Comparison of ENCODE assay signal across 23 cellular contexts in genomic region chr19:7418575-7418974, GRCh38.
A peak's percentile ranks its signal among the peaks of the same experiment; 100 is the strongest.
DNase-seq lines count a peak whose midpoint lies in the region; TF ChIP-seq lines count a peak whose summit lies in the region.
"Had no signal": no experiment of that assay in that cellular context is flagged by ENCODE, and none has a peak within 500 bp of the region (broad histone marks: within the 10 kb centered on the region; RNA-seq: fewer than 3 reads in every experiment).

No MANE protein-coding gene starts in this region.

- H3K36me3 ChIP-seq in osteoblast (ENCODE audit: insufficient read depth, low read length) = no peaks in the 10 kb centered on the region

- no peak overlapping the region for H2BK120ac ChIP-seq in H9 (ENCODE audit: low read depth, low read length, poor library complexity, severe bottlenecking)

- H2BK15ac ChIP-seq in H9 (ENCODE audit: low read depth, low read length) = no peak overlapping the region

- H3K56ac ChIP-seq in H9 (ENCODE audit: insufficient read length, low read depth, low read length) = no peak overlapping the region

- H3K27ac Mint-ChIP-seq in H9 = peak overlapping the region in 2 of 3 experiments; percentile 31 to 73; a peak in 2 of 7 replicates
- H3K27ac Mint-ChIP-seq in dendritic cell treated with granulocyte-macrophage colony-stimulating factor and Interleukin-4, amounts not matched to agents 40 ng/mL and 50 ng/mL, for 4 days = peak overlapping the region; percentile 30

- H3K4me3 Mint-ChIP-seq in H9 = no peak overlapping the region
- no peak overlapping the region for H3K4me3 Mint-ChIP-seq in dendritic cell treated with granulocyte-macrophage colony-stimulating factor and Interleukin-4, amounts not matched to agents 40 ng/mL and 50 ng/mL, for 4 days
- H3K4me3 Mint-ChIP-seq: CD14-positive monocyte; central memory CD8-positive, alpha-beta T cell; immature natural killer cell had no signal

- H3K9me3 ChIP-seq in H9 (ENCODE audit: control insufficient read depth, low read depth, low read length) = no peaks in the 10 kb centered on the region
- no peaks in the 10 kb centered on the region for H3K9me3 ChIP-seq in osteoblast (ENCODE audit: low read depth, low read length)
- H3K9me3 ChIP-seq: gastroesophageal sphincter, tibial nerve had no signal

- WGBS in H9 (ENCODE audit: extremely low coverage, insufficient read length, low lambda C conversion rate) = no CpG with 5 or more reads among the region's 9 CpGs

- no peak overlapping the region for H4K5ac ChIP-seq in H9 (ENCODE audit: insufficient read length, low read depth, low read length)

- no peaks in the 10 kb centered on the region for H3K9me3 Mint-ChIP-seq in H9
- H3K9me3 Mint-ChIP-seq in dendritic cell treated with granulocyte-macrophage colony-stimulating factor and Interleukin-4, amounts not matched to agents 40 ng/mL and 50 ng/mL, for 4 days = no peaks in the 10 kb centered on the region
- H3K9me3 Mint-ChIP-seq: activated naive CD4-positive, alpha-beta T cell treated with anti-CD3 and anti-CD28 coated beads, Interleukin-2, amount 50 U/mL, for 72 hours; CD14-positive monocyte; central memory CD8-positive, alpha-beta T cell; immature natural killer cell had no signal

- intact Hi-C loops in dendritic cell treated with granulocyte-macrophage colony-stimulating factor and Interleukin-4, amounts not matched to agents 40 ng/mL and 50 ng/mL, for 4 days (cut with micrococcal nuclease) = no loop called here

- no peak overlapping the region for H3K4me3 ChIP-seq in osteoblast (ENCODE audit: insufficient read depth, low read length)
- H3K4me3 ChIP-seq: gastroesophageal sphincter, tibial nerve had no signal

- no peak for DNase-seq in H9
- DNase-seq in NCI-H2171 (lab: John Stamatoyannopoulos, UW) = peak; percentile 35
- DNase-seq in osteoblast (ENCODE audit: insufficient read length, low spot score, missing footprints) = peak; percentile 31
- DNase-seq in caudate nucleus (lab: John Stamatoyannopoulos, UW) = no peak
- no peak for DNase-seq in DMS79 treated with DMSO at 0.1 percent for 48 hours (lab: John Stamatoyannopoulos, UW)
- DNase-seq in NCI-H1436 treated with DMSO at 0.1 percent for 48 hours (lab: John Stamatoyannopoulos, UW) = no peak
- DNase-seq: activated CD4-positive, alpha-beta T cell treated with anti-CD3 and anti-CD28 coated beads, Interleukin-2, amount 50 U/mL, for 48 hours; activated CD8-positive, alpha-beta memory T cell treated with anti-CD3 and anti-CD28 coated beads, Interleukin-2, amount 50 U/mL, for 48 hours; aorta; GOT3; hypothalamus; immature natural killer cell; Karpas-422; left colon; NCI-H1417 treated with DMSO at 0.1 percent for 48 hours; T-helper 1 cell had no signal

- H2BK5ac ChIP-seq in H9 (ENCODE audit: insufficient read length, low read length) = no peak overlapping the region

- no peak overlapping the region for H3K14ac ChIP-seq in H9 (ENCODE audit: insufficient read depth, low read length)

- no peaks in the 10 kb centered on the region for H4K20me1 ChIP-seq in H9 (ENCODE audit: control insufficient read depth, insufficient read depth, insufficient read length)
- H4K20me1 ChIP-seq in osteoblast (ENCODE audit: insufficient read depth, low read length) = peaks cover 54% of the 10 kb centered on the region

- H4K8ac ChIP-seq in H9 (replicated peaks; ENCODE audit: insufficient read length, low read depth, low read length) = no peak overlapping the region

- no peak overlapping the region for H2AFZ ChIP-seq in H9 (ENCODE audit: low read length)
- no peak overlapping the region for H2AFZ ChIP-seq in osteoblast (ENCODE audit: low read length)

- no peaks in the 10 kb centered on the region; the same call in 1 of the 2 replicates for H3K27me3 Mint-ChIP-seq in H9 (ENCODE audit: low read depth)
- H3K27me3 Mint-ChIP-seq in dendritic cell treated with granulocyte-macrophage colony-stimulating factor and Interleukin-4, amounts not matched to agents 40 ng/mL and 50 ng/mL, for 4 days = no peaks in the 10 kb centered on the region
- H3K27me3 Mint-ChIP-seq: central memory CD8-positive, alpha-beta T cell had no signal

- H3K23me2 ChIP-seq in H9 (ENCODE audit: insufficient read length, low read depth, low read length, poor library complexity, severe bottlenecking) = no peaks in the 10 kb centered on the region

- H3K27ac ChIP-seq in H9 (ENCODE audit: insufficient read length, low read depth, low read length) (no peak overlapping the region), osteoblast (ENCODE audit: low read depth, low read length) (no peak overlapping the region), caudate nucleus (ENCODE audit: low read depth, low read length) (no peak overlapping the region)
- H3K27ac ChIP-seq: gastroesophageal sphincter, HL-60, tibial nerve had no signal

- peaks cover 16 to 17% of the 10 kb centered on the region in 2 experiments for H3K4me1 Mint-ChIP-seq in H9
- peaks cover 26% of the 10 kb centered on the region for H3K4me1 Mint-ChIP-seq in dendritic cell treated with granulocyte-macrophage colony-stimulating factor and Interleukin-4, amounts not matched to agents 40 ng/mL and 50 ng/mL, for 4 days (ENCODE audit: low read depth)
- H3K4me1 Mint-ChIP-seq: CD14-positive monocyte had no signal

- H3K79me2 ChIP-seq in H9 (ENCODE audit: insufficient read depth, low read length) = peaks cover 3% of the 10 kb centered on the region; the same call in 1 of the 2 replicates
- H3K79me2 ChIP-seq in osteoblast (ENCODE audit: insufficient read depth, low read length) = peaks cover 78% of the 10 kb centered on the region

- H2AK5ac ChIP-seq in H9 (ENCODE audit: insufficient read length, low read length) = no peak overlapping the region

- H3K23ac ChIP-seq in H9 (ENCODE audit: insufficient read length, low read depth, low read length) = no peak overlapping the region

- H2BK20ac ChIP-seq in H9 (ENCODE audit: low read depth, low read length, poor library complexity, severe bottlenecking) = no peak overlapping the region

- peaks cover 0 to 10% (median 3%) of the 10 kb centered on the region in 3 experiments; a peak in 5 of 7 replicates for H3K36me3 Mint-ChIP-seq in H9 (ENCODE audit: insufficient read depth in 1 of 3, low read depth in 3 of 3)
- H3K36me3 Mint-ChIP-seq in dendritic cell treated with granulocyte-macrophage colony-stimulating factor and Interleukin-4, amounts not matched to agents 40 ng/mL and 50 ng/mL, for 4 days (ENCODE audit: low read depth) = peaks cover 62% of the 10 kb centered on the region
- H3K36me3 Mint-ChIP-seq: activated naive CD4-positive, alpha-beta T cell treated with anti-CD3 and anti-CD28 coated beads, Interleukin-2, amount 50 U/mL, for 72 hours had no signal

- H3K4me1 ChIP-seq in H9 (ENCODE audit: insufficient read depth, low read length) (no peaks in the 10 kb centered on the region), osteoblast (ENCODE audit: insufficient read depth, low read length) (peaks cover 18% of the 10 kb centered on the region)

- no peaks in the 10 kb centered on the region for H3K79me1 ChIP-seq in H9 (ENCODE audit: insufficient read depth, low read depth, low read length, poor library complexity, severe bottlenecking)

- no peaks in the 10 kb centered on the region for H3K27me3 ChIP-seq in H9 (ENCODE audit: insufficient read depth, low read length)
- H3K27me3 ChIP-seq in osteoblast (ENCODE audit: insufficient read depth, low read length) = no peaks in the 10 kb centered on the region
- H3K27me3 ChIP-seq: gastroesophageal sphincter, tibial nerve had no signal

- H4K91ac ChIP-seq in H9 (ENCODE audit: insufficient read length, low read depth, low read length) = no peak overlapping the region

- no peak overlapping the region for H3K9ac ChIP-seq in H9 (ENCODE audit: extremely low read depth, insufficient read length, low read length)

- no peak overlapping the region for H2BK12ac ChIP-seq in H9 (ENCODE audit: insufficient read length, low read depth, low read length)

- H3K4me2 ChIP-seq in H9 (ENCODE audit: insufficient read depth, insufficient read length, low read length) (no peak overlapping the region), osteoblast (ENCODE audit: insufficient read depth, low read length) (no peak overlapping the region)

- no peak for TF ChIP-seq CTCF in H9 (conservative IDR thresholded peaks at IDR 0.05)
- TF ChIP-seq CTCF in osteoblast (IDR thresholded peaks at IDR 0.05; ENCODE audit: extremely low read depth, low read depth, low read length) = no peak

- no peak overlapping the region for H3K18ac ChIP-seq in H9 (ENCODE audit: insufficient read length, low read depth, low read length)

- no peak overlapping the region for H3T11ph ChIP-seq in H9 (ENCODE audit: low read length)

- H3K4ac ChIP-seq in H9 (ENCODE audit: low read depth, low read length) = no peak overlapping the region

Comparison
In these comparisons a context has a peak if more than half of its experiments do, and no peak if none do; other contexts are left out.
1. DNase-seq: peak in NCI-H2171 (single experiment) and osteoblast (single experiment); none in H9 (single experiment), caudate nucleus (0 of 61), DMS79 treated with DMSO at 0.1 percent for 48 hours (single experiment) and NCI-H1436 treated with DMSO at 0.1 percent for 48 hours (single experiment).